1 cellular context compared by ENCODE assay signal in genomic region chr20:6735913-6736845, GRCh38.
TF ChIP-seq lines count a peak whose summit lies in the region.

No MANE protein-coding gene starts in this region.

TF ChIP-seq in H1, 55 proteins besides CTCF, POLR2A, EP300 and RAD21 (continued from another document):
- no peak for TF ChIP-seq GTF2F1 (IDR thresholded peaks at IDR 0.05; ENCODE audit: borderline replicate concordance, low read depth, low read length)
- no peak for TF ChIP-seq NRF1 (IDR thresholded peaks at IDR 0.05; ENCODE audit: low read depth, low read length)
- TF ChIP-seq YY1 (IDR thresholded peaks at IDR 0.05; ENCODE audit: low read depth, low read length): no peak
- TF ChIP-seq ZNF274 (IDR thresholded peaks at IDR 0.05; ENCODE audit: borderline replicate concordance, extremely low read depth, low read length): no peak
- no peak for TF ChIP-seq MAX (IDR thresholded peaks at IDR 0.05)
- TF ChIP-seq JUND (IDR thresholded peaks at IDR 0.05; ENCODE audit: low read length): no peak
- TF ChIP-seq TBP (IDR thresholded peaks at IDR 0.05; ENCODE audit: low read depth, low read length): no peak
- no peak for TF ChIP-seq ASH2L (IDR thresholded peaks at IDR 0.05; ENCODE audit: low read length)
- TF ChIP-seq CHD7 (IDR thresholded peaks at IDR 0.05; ENCODE audit: insufficient replicate concordance, low read length): no peak
- TF ChIP-seq BCL11A (IDR thresholded peaks at IDR 0.05; ENCODE audit: low read depth in 2 of 2, low read length in 2 of 2): no peak
- no peak for TF ChIP-seq GABPA (IDR thresholded peaks at IDR 0.05; ENCODE audit: borderline replicate concordance, insufficient read depth, low read length)
- TF ChIP-seq ATF3 (IDR thresholded peaks at IDR 0.05; ENCODE audit: insufficient read depth, low read depth, low read length): no peak
- no peak for TF ChIP-seq EGR1 (IDR thresholded peaks at IDR 0.05; ENCODE audit: borderline replicate concordance, low read depth, low read length)
- TF ChIP-seq CTBP2 (IDR thresholded peaks at IDR 0.05; ENCODE audit: borderline replicate concordance, insufficient read depth, insufficient read length, low read length): no peak
- TF ChIP-seq RFX5 (IDR thresholded peaks at IDR 0.05; ENCODE audit: borderline replicate concordance, low read depth, low read length): no peak
